ENCODE assay signal across 16 cellular contexts in the genomic region with DNA sequence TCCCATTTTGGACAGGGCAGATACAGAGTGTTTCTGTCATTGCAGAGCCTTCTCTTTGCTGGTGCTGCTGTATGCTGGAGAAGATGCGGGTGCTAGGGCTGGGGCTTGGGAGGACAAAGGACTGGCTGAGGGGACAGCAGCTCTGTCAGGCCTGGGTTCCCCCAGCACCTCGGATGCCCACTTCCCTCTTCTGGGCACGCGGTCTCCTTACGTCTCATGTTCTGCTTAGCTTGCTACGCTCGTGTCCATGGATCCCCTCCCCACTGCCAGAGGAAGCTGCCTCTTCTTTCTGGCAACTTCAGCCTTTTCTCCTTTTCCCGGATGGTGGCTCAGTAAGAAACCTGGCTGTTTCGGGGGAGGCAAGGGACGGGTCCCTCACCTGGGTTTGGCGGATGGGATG.
"Had no signal": no experiment of that assay in that cellular context is flagged by ENCODE, and none has a peak within 500 bp of the region (broad histone marks: within the 10 kb centered on the region; RNA-seq: fewer than 3 reads in every experiment).

No MANE protein-coding gene starts in this region.

- H3K27ac Mint-ChIP-seq: naive thymus-derived CD8-positive, alpha-beta T cell; stimulated activated memory B cell treated with anti-CD40 and anti-IgM and Interleukin-4, amounts not matched to agents 10 μg/mL and 1 μg/mL and 100 μg/mL, for 72 hours had no signal

- H3K4me1 Mint-ChIP-seq: naive thymus-derived CD8-positive, alpha-beta T cell; stimulated activated memory B cell treated with anti-CD40 and anti-IgM and Interleukin-4, amounts not matched to agents 10 μg/mL and 1 μg/mL and 100 μg/mL, for 72 hours had no signal

- H3K4me3 ChIP-seq: dorsolateral prefrontal cortex, mucosa of descending colon, tibial nerve had no signal

- H3K36me3 Mint-ChIP-seq: naive thymus-derived CD8-positive, alpha-beta T cell; stimulated activated memory B cell treated with anti-CD40 and anti-IgM and Interleukin-4, amounts not matched to agents 10 μg/mL and 1 μg/mL and 100 μg/mL, for 72 hours had no signal

- H3K4me3 Mint-ChIP-seq: naive thymus-derived CD8-positive, alpha-beta T cell; stimulated activated memory B cell treated with anti-CD40 and anti-IgM and Interleukin-4, amounts not matched to agents 10 μg/mL and 1 μg/mL and 100 μg/mL, for 72 hours had no signal

- H3K9me3 ChIP-seq: mucosa of descending colon, neutrophil, tibial nerve had no signal

- H3K27ac ChIP-seq: neutrophil had no signal

- H3K36me3 ChIP-seq: neutrophil had no signal

- DNase-seq: activated CD4-positive, CD25-positive, alpha-beta regulatory T cell treated with anti-CD3 and anti-CD28 coated beads, Interleukin-2, amount 50 U/mL, for 72 hours; activated naive CD4-positive, alpha-beta T cell treated with Interleukin-2 at 50 U/mL for 16 hours; activated T-cell treated with anti-CD3 and anti-CD28 coated beads for 4 hours; dorsolateral prefrontal cortex; glutamatergic neuron; left colon; mucosa of descending colon; naive thymus-derived CD8-positive, alpha-beta T cell; retina; T-helper 1 cell; T1000 had no signal

- H3K9me3 Mint-ChIP-seq: naive thymus-derived CD8-positive, alpha-beta T cell; stimulated activated memory B cell treated with anti-CD40 and anti-IgM and Interleukin-4, amounts not matched to agents 10 μg/mL and 1 μg/mL and 100 μg/mL, for 72 hours had no signal

- ATAC-seq: esophagus mucosa; left colon; mucosa of descending colon; naive thymus-derived CD8-positive, alpha-beta T cell; SK-N-SH treated with all-trans-retinoic acid at 6 μM for 48 hours; stimulated activated memory B cell treated with anti-CD40 and anti-IgM and Interleukin-4, amounts not matched to agents 10 μg/mL and 1 μg/mL and 100 μg/mL, for 72 hours had no signal

- H3K27me3 ChIP-seq: dorsolateral prefrontal cortex, tibial nerve had no signal
